In genomic region chr22:35531202-35531601, GRCh38 we compare ENCODE assay signal across 1 cellular context.
TF ChIP-seq lines count a peak whose summit lies in the region.

No MANE protein-coding gene starts in this region.

TF ChIP-seq in IMR-90, 13 proteins besides CTCF, POLR2A, EP300 and RAD21 (continued from another document):
- TF ChIP-seq USF2 (IDR thresholded peaks at IDR 0.05; ENCODE audit: low read depth, low read length) (no peak), ELK1 (IDR thresholded peaks at IDR 0.05; ENCODE audit: borderline replicate concordance, low read depth, low read length) (no peak), NFE2L2 (IDR thresholded peaks at IDR 0.05; ENCODE audit: low read depth, low read length) (no peak), MAFK (IDR thresholded peaks at IDR 0.05; ENCODE audit: low read depth, low read length) (no peak), CEBPB (IDR thresholded peaks at IDR 0.05; ENCODE audit: low read depth, low read length) (no peak), RFX5 (IDR thresholded peaks at IDR 0.05; ENCODE audit: low read depth, low read length) (no peak), MAZ (IDR thresholded peaks at IDR 0.05; ENCODE audit: borderline replicate concordance, low read depth, low read length) (no peak)
